8 cellular contexts compared by ENCODE assay signal in the genomic region with DNA sequence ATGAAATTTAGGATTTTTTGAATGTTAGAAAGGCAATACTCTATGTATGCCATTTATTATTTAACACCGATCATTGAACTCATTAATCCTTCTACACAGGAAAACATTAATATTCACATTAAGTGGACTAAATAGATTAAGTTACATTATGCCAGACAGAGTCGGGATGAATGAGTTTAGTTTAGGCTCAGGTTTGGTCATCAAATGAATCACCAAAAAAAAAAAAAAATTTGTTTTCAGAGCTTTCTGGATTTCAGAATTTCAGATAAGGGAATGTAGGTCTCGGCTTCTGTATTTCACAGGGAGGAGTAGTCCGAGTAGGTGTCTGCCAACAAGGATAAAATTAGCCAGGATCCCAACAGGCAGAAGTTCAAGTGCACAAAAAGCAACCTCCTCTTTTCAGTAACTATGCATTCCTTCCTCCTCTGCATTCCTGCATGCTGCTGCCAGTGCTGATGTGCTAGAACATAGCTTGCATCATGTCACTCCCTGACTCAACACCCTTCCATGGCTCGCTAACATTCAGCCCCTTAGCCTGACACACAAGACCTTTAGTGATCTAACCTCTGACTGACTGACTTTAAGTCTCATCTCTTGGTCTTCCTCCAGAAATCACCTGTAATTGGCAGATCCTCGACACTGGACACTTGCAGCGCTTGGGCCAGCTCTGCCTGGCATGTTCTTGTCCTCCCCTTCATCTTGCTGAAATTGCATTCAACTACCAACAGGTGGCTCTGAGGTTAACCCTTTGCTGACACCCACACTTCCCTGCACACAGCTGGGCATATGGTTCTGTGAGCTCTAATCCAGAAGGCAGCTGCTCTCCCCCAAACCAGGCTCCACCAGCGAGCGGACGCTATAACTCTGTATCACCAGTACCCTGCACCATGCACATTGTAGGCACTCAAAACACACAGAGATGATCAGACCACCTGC.
DNase-seq lines count a peak whose midpoint lies in the region; ATAC-seq, FAIRE-seq and TF ChIP-seq lines count a peak whose summit lies in the region.

No MANE protein-coding gene starts in this region.

- H3K4me3 ChIP-seq in bronchial epithelial cell (ENCODE audit: low read depth, low read length) (no peak overlapping the region), neuronal stem cell (ENCODE audit: low read length in 2 of 2) (no peak overlapping the region)

- H3K27me3 Mint-ChIP-seq in activated CD8-positive, alpha-beta T cell treated with anti-CD3 and anti-CD28 coated beads for 36 hours = no peaks in the 10 kb centered on the region
- H3K27me3 Mint-ChIP-seq in activated CD8-positive, alpha-beta T cell treated with anti-CD3 and anti-CD28 coated beads, Interleukin-2, amount 10 ng/mL, durations not matched to agents 7 days and 5 days (ENCODE audit: low read depth) = no peaks in the 10 kb centered on the region

- H2BK5ac ChIP-seq in neuronal stem cell (ENCODE audit: low read length) = no peak overlapping the region

- ATAC-seq in activated CD8-positive, alpha-beta T cell treated with anti-CD3 and anti-CD28 coated beads for 36 hours = peak; percentile 53
- no peak for ATAC-seq in activated CD8-positive, alpha-beta T cell treated with anti-CD3 and anti-CD28 coated beads, Interleukin-2, amount 10 ng/mL, durations not matched to agents 7 days and 5 days

- H3K27ac ChIP-seq in neuronal stem cell (replicated peaks; ENCODE audit: low read length) = no peak overlapping the region

- H4K8ac ChIP-seq in neuronal stem cell (ENCODE audit: low read depth, low read length) = no peak overlapping the region

- H3K4ac ChIP-seq in neuronal stem cell (ENCODE audit: low read length) = no peak overlapping the region

- H3K4me2 ChIP-seq in neuronal stem cell (ENCODE audit: insufficient read depth, low read length, poor library complexity, severe bottlenecking) = no peak overlapping the region

- no peak overlapping the region for H2AK5ac ChIP-seq in neuronal stem cell (ENCODE audit: low read depth, low read length)

- no CpG with 5 or more reads among the region's 10 CpGs for WGBS in neuronal stem cell (ENCODE audit: extremely low coverage in 2 of 2, insufficient read length in 2 of 2, insufficient replicate concordance in 1 of 2), 2 donors

- H3K79me1 ChIP-seq in neuronal stem cell (ENCODE audit: low read depth, low read length) = no peaks in the 10 kb centered on the region

- H2BK120ac ChIP-seq in neuronal stem cell (ENCODE audit: low read depth, low read length) = no peak overlapping the region

- H4K91ac ChIP-seq in neuronal stem cell (ENCODE audit: low read depth, low read length, poor library complexity) = no peak overlapping the region

- H2AFZ ChIP-seq in neuronal stem cell (ENCODE audit: low read length) = no peak overlapping the region

- no peak overlapping the region for H3K23ac ChIP-seq in neuronal stem cell (ENCODE audit: low read depth, low read length, poor library complexity)

- no peaks in the 10 kb centered on the region for H3K9me3 Mint-ChIP-seq in activated CD8-positive, alpha-beta T cell treated with anti-CD3 and anti-CD28 coated beads for 36 hours
- H3K9me3 Mint-ChIP-seq in activated CD8-positive, alpha-beta T cell treated with anti-CD3 and anti-CD28 coated beads, Interleukin-2, amount 10 ng/mL, durations not matched to agents 7 days and 5 days (ENCODE audit: insufficient read depth) = no peaks in the 10 kb centered on the region

- H3K27me3 ChIP-seq in bronchial epithelial cell (ENCODE audit: control insufficient read depth, insufficient read depth, low read length) (no peaks in the 10 kb centered on the region), neuronal stem cell (ENCODE audit: control insufficient read depth in 3 of 3, insufficient read depth in 3 of 3, low read depth in 1 of 3, low read length in 3 of 3) (peaks cover 0 to 2% (median 0%) of the 10 kb centered on the region in 3 experiments)

- no peak overlapping the region for H3K4me3 Mint-ChIP-seq in activated CD8-positive, alpha-beta T cell treated with anti-CD3 and anti-CD28 coated beads for 36 hours
- H3K4me3 Mint-ChIP-seq in activated CD8-positive, alpha-beta T cell treated with anti-CD3 and anti-CD28 coated beads, Interleukin-2, amount 10 ng/mL, durations not matched to agents 7 days and 5 days = no peak overlapping the region

- no peak overlapping the region for H2BK15ac ChIP-seq in neuronal stem cell (ENCODE audit: low read length)

- no peaks in the 10 kb centered on the region for H3K36me3 Mint-ChIP-seq in activated CD8-positive, alpha-beta T cell treated with anti-CD3 and anti-CD28 coated beads for 36 hours (ENCODE audit: low read depth)
- no peaks in the 10 kb centered on the region for H3K36me3 Mint-ChIP-seq in activated CD8-positive, alpha-beta T cell treated with anti-CD3 and anti-CD28 coated beads, Interleukin-2, amount 10 ng/mL, durations not matched to agents 7 days and 5 days (ENCODE audit: low read depth)

- no peak overlapping the region for H3K27ac Mint-ChIP-seq in activated CD8-positive, alpha-beta T cell treated with anti-CD3 and anti-CD28 coated beads for 36 hours
- no peak overlapping the region for H3K27ac Mint-ChIP-seq in activated CD8-positive, alpha-beta T cell treated with anti-CD3 and anti-CD28 coated beads, Interleukin-2, amount 10 ng/mL, durations not matched to agents 7 days and 5 days

- POLR2A ChIA-PET in activated CD8-positive, alpha-beta T cell treated with anti-CD3 and anti-CD28 coated beads for 36 hours (lab: Charles Lee) = no interaction called here
- POLR2A ChIA-PET in activated CD8-positive, alpha-beta T cell treated with anti-CD3 and anti-CD28 coated beads, Interleukin-2, amount 10 ng/mL, durations not matched to agents 7 days and 5 days (lab: Charles Lee) = no interaction called here

- DNase-seq in activated CD8-positive, alpha-beta T cell treated with anti-CD3 and anti-CD28 coated beads for 36 hours = peak; percentile 21
- no peak for DNase-seq in activated CD8-positive, alpha-beta T cell treated with anti-CD3 and anti-CD28 coated beads, Interleukin-2, amount 10 ng/mL, durations not matched to agents 7 days and 5 days
- DNase-seq in LHCN-M2 (ENCODE audit: low read depth) (peak; percentile 47), bronchial epithelial cell (ENCODE audit: low read depth) (peak; percentile 82), neuronal stem cell (ENCODE audit: low spot score) (peak; percentile 30), amygdala (lab: John Stamatoyannopoulos, UW) (no peak), NCI-H1694 treated with DMSO at 0.1 percent for 48 hours (lab: John Stamatoyannopoulos, UW) (no peak)
- DNase-seq in central memory CD4-positive, alpha-beta T cell = no peak

- H2BK12ac ChIP-seq in neuronal stem cell (ENCODE audit: low read length) = no peak overlapping the region

- H3K18ac ChIP-seq in neuronal stem cell (ENCODE audit: low read length) = no peak overlapping the region

- peaks cover 3% of the 10 kb centered on the region for H3K4me1 Mint-ChIP-seq in activated CD8-positive, alpha-beta T cell treated with anti-CD3 and anti-CD28 coated beads for 36 hours (ENCODE audit: low read depth)
- H3K4me1 Mint-ChIP-seq in activated CD8-positive, alpha-beta T cell treated with anti-CD3 and anti-CD28 coated beads, Interleukin-2, amount 10 ng/mL, durations not matched to agents 7 days and 5 days (ENCODE audit: low read depth) = no peaks in the 10 kb centered on the region

- H3K9ac ChIP-seq in neuronal stem cell (ENCODE audit: low read depth, low read length, poor library complexity) = no peak overlapping the region

- peak; percentile 77 for FAIRE-seq in bronchial epithelial cell (lab: Jason Lieb, UNC)

- no peaks in the 10 kb centered on the region for H3K36me3 ChIP-seq in bronchial epithelial cell (ENCODE audit: control insufficient read depth, insufficient read depth, low read length)
- no peaks in the 10 kb centered on the region for H3K36me3 ChIP-seq in neuronal stem cell (replicated peaks in 1 of 2; ENCODE audit: control insufficient read depth in 2 of 2, insufficient read depth in 2 of 2, low read length in 2 of 2)

- H3K4me1 ChIP-seq in neuronal stem cell (ENCODE audit: control insufficient read depth in 2 of 2, insufficient read depth in 1 of 2, low read depth in 1 of 2, low read length in 2 of 2) = peaks cover 0 to 2% of the 10 kb centered on the region in 2 donors

- no peak overlapping the region for H3K14ac ChIP-seq in neuronal stem cell (ENCODE audit: low read length)

- TF ChIP-seq CTCF in activated CD8-positive, alpha-beta T cell treated with anti-CD3 and anti-CD28 coated beads for 36 hours (IDR thresholded peaks at IDR 0.05) = peak; percentile 40
- peak; percentile 56 for TF ChIP-seq CTCF in bronchial epithelial cell (IDR thresholded peaks at IDR 0.05; ENCODE audit: insufficient read depth, low read length, severe bottlenecking)

- intact Hi-C loops in activated CD8-positive, alpha-beta T cell treated with anti-CD3 and anti-CD28 coated beads for 36 hours (cut with micrococcal nuclease) = no loop called here

- CTCF ChIA-PET in activated CD8-positive, alpha-beta T cell treated with anti-CD3 and anti-CD28 coated beads for 36 hours (lab: Charles Lee) = interaction anchor here (1.0 to 1.9 kb wide), 7 partner anchors 11 to 892 kb away, joined by 3 to 8 read pairs (median 3); no protein-coding TSS in a partner anchor
- CTCF ChIA-PET in activated CD8-positive, alpha-beta T cell treated with anti-CD3 and anti-CD28 coated beads, Interleukin-2, amount 10 ng/mL, durations not matched to agents 7 days and 5 days (lab: Charles Lee) = interaction anchor here (0.7 to 2.6 kb wide), 6 partner anchors 9 to 892 kb away, joined by 3 to 11 read pairs (median 4); no protein-coding TSS in a partner anchor

- H3K9me3 ChIP-seq in neuronal stem cell (replicated peaks in 1 of 2; ENCODE audit: control insufficient read depth in 2 of 2, insufficient read depth in 1 of 2, low read depth in 1 of 2, low read length in 2 of 2) = no peaks in the 10 kb centered on the region

Comparison
In these comparisons a context has a peak if more than half of its experiments do, and no peak if none do; other contexts are left out.
1. DNase-seq: peak in activated CD8-positive, alpha-beta T cell treated with anti-CD3 and anti-CD28 coated beads for 36 hours (single experiment), LHCN-M2 (single experiment), bronchial epithelial cell (single experiment) and neuronal stem cell (single experiment); none in activated CD8-positive, alpha-beta T cell treated with anti-CD3 and anti-CD28 coated beads, Interleukin-2, amount 10 ng/mL, durations not matched to agents 7 days and 5 days (single experiment), amygdala (0 of 56), central memory CD4-positive, alpha-beta T cell (single experiment) and NCI-H1694 treated with DMSO at 0.1 percent for 48 hours (single experiment).